In the genomic region with DNA sequence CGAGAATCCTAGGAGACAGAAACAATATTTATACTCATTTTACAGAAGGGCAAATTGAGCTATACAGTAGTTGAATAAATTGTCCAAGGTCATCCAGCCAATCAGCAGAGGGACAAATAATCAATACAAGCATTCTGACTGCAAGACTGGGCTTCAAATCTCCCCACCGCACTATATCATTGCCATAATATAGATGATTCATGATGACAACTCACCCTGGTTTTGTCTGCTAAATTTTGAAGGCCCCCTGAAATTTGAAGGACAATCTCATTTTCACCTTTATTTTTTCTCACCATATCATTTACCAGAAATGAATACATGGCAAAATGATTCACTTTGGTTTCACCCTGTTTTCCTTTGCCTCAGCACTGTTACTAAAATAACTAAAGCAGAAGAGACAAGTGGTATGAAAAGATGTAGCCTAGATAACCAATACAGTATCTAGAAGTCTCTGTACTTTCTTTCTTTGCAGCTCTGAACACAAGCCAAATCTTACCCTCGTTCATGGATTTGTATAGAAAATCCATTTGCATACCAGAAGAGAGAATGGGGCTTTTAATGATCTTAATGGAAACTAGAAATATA, we compare ENCODE assay signal across 19 cellular contexts.
"Had no signal": no experiment of that assay in that cellular context is flagged by ENCODE, and none has a peak within 500 bp of the region (broad histone marks: within the 10 kb centered on the region; RNA-seq: fewer than 3 reads in every experiment).

No MANE protein-coding gene starts in this region.

- H3K9me3 Mint-ChIP-seq: activated naive CD4-positive, alpha-beta T cell treated with anti-CD3 and anti-CD28 coated beads, Interleukin-2, amount 50 U/mL, for 24 hours had no signal

- ATAC-seq: K562 had no signal

- H3K4me3 Mint-ChIP-seq: activated naive CD4-positive, alpha-beta T cell treated with anti-CD3 and anti-CD28 coated beads, Interleukin-2, amount 50 U/mL, for 24 hours had no signal

- DNase-seq: activated CD4-positive, alpha-beta T cell treated with anti-CD3 and anti-CD28 coated beads, Interleukin-2, amount 50 U/mL, for 48 hours; activated CD4-positive, CD25-positive, alpha-beta regulatory T cell; brain microvascular endothelial cell; Kasumi-1; NCI-H1105 treated with DMSO at 0.1 percent for 48 hours; NCI-H1436 treated with DMSO at 0.1 percent for 48 hours; NCI-H187; NCI-H2081; NCI-H2227 treated with DMSO at 0.1 percent for 48 hours; NCI-H69; NK-92 treated with Interleukin-12 subunit alpha and Interleukin-12 subunit beta, amount 100 ng/mL, for 24 hours; OCI-M1; Peyer's patch; Right ventricle myocardium superior; SJCRH30; SK-N-SH; T-helper 1 cell had no signal

- H3K27ac Mint-ChIP-seq: activated naive CD4-positive, alpha-beta T cell treated with anti-CD3 and anti-CD28 coated beads, Interleukin-2, amount 50 U/mL, for 24 hours had no signal

- H3K27me3 Mint-ChIP-seq: activated naive CD4-positive, alpha-beta T cell treated with anti-CD3 and anti-CD28 coated beads, Interleukin-2, amount 50 U/mL, for 24 hours had no signal
